Comparison of ENCODE assay signal across 10 cellular contexts in genomic region chr12:70609739-70610491, GRCh38. TPM values are rescaled to one million over a fixed set of nuclear protein-coding genes. Genes with fewer than 3 reads are reported as not detected.
DNase-seq lines count a peak whose midpoint lies in the region; ATAC-seq and TF ChIP-seq lines count a peak whose summit lies in the region.
"Had no signal": no experiment of that assay in that cellular context is flagged by ENCODE, and none has a peak within 500 bp of the region (broad histone marks: within the 10 kb centered on the region; RNA-seq: fewer than 3 reads in every experiment).

No MANE protein-coding gene starts in this region.

- H3K27ac ChIP-seq in aorta (ENCODE audit: low read depth in 1 of 2, low read length in 2 of 2): no peak overlapping the region

- H3K4me1 ChIP-seq in aorta (ENCODE audit: control insufficient read depth in 1 of 2, insufficient read depth in 2 of 2, low read length in 2 of 2): no peaks in the 10 kb centered on the region

- ATAC-seq in activated T-cell treated with anti-CD3 and anti-CD28 coated beads, Interleukin-2, amount 50 U/mL, for 4 hours: peak; percentile 25 to 37
- ATAC-seq in SK-N-SH treated with all-trans-retinoic acid at 6 μM for 48 hours (peak; percentile 87), aorta (ENCODE audit: low FRiP score) (peak; percentile 78)
- ATAC-seq: GM12878 had no signal

- 2% methylated on average over 29 to 63 of the region's 63 CpGs for WGBS in aorta, 2 donors

- peaks cover 2% of the 10 kb centered on the region for H3K4me1 Mint-ChIP-seq in activated T-cell treated with anti-CD3 and anti-CD28 coated beads, Interleukin-2, amount 50 U/mL, for 4 hours (ENCODE audit: low read depth)

- TF ChIP-seq POLR2A in erythroblast (IDR thresholded peaks at IDR 0.05; ENCODE audit: low read length): no peak

- peaks cover 38% of the 10 kb centered on the region for H3K27me3 Mint-ChIP-seq in activated T-cell treated with anti-CD3 and anti-CD28 coated beads, Interleukin-2, amount 50 U/mL, for 4 hours (ENCODE audit: low read depth)

- no peaks in the 10 kb centered on the region for H3K9me3 Mint-ChIP-seq in activated T-cell treated with anti-CD3 and anti-CD28 coated beads, Interleukin-2, amount 50 U/mL, for 4 hours
- H3K9me3 Mint-ChIP-seq: activated naive CD4-positive, alpha-beta T cell treated with anti-CD3 and anti-CD28 coated beads, Interleukin-2, amount 50 U/mL, for 72 hours had no signal

- no peak for DNase-seq in activated T-cell treated with anti-CD3 and anti-CD28 coated beads, Interleukin-2, amount 50 U/mL, for 4 hours
- DNase-seq in activated T-cell treated with anti-CD3 and anti-CD28 coated beads for 4 hours (no peak), erythroblast (lab: John Stamatoyannopoulos, UW) (peak; percentile 33 to 44), mucosa of gallbladder (ENCODE audit: low spot score) (peak; percentile 49), aorta (peak; percentile 66 to 82), NCI-H1694 treated with DMSO at 0.1 percent for 48 hours (lab: John Stamatoyannopoulos, UW) (no peak), globus pallidus (ENCODE audit: low spot score) (no peak)

- H3K9me3 ChIP-seq in aorta (ENCODE audit: control insufficient read depth, low read length): no peaks in the 10 kb centered on the region

- intact Hi-C loops in aorta (cut with DNase I): no loop called here

- H3K27me3 ChIP-seq in aorta (ENCODE audit: control insufficient read depth in 1 of 2, insufficient read depth in 2 of 2, low read length in 1 of 2): no peaks in the 10 kb centered on the region

- H3K36me3 ChIP-seq in aorta (ENCODE audit: control insufficient read depth in 1 of 2, insufficient read depth in 2 of 2, low read length in 1 of 2): no peaks in the 10 kb centered on the region

- H3K36me3 Mint-ChIP-seq in activated T-cell treated with anti-CD3 and anti-CD28 coated beads, Interleukin-2, amount 50 U/mL, for 4 hours (ENCODE audit: insufficient read depth): no peaks in the 10 kb centered on the region

- H3K4me3 ChIP-seq in aorta (ENCODE audit: low read length in 2 of 2): peak overlapping the region; percentile 33 to 37
- H3K4me3 ChIP-seq: GM12878 had no signal

- no peak overlapping the region for H3K4me3 Mint-ChIP-seq in activated T-cell treated with anti-CD3 and anti-CD28 coated beads, Interleukin-2, amount 50 U/mL, for 4 hours

TF ChIP-seq in SK-N-SH treated with all-trans-retinoic acid at 6 μM for 48 hours, 23 proteins besides CTCF, POLR2A, EP300 and RAD21:
- TF ChIP-seq PPARA (CRISPR knock-in tag; IDR thresholded peaks at IDR 0.05; ENCODE audit: borderline replicate concordance) (no peak), ZNF565 (CRISPR knock-in tag; conservative IDR thresholded peaks at IDR 0.05; ENCODE audit: low read depth) (no peak)
- TF ChIP-seq, protein P1, sequence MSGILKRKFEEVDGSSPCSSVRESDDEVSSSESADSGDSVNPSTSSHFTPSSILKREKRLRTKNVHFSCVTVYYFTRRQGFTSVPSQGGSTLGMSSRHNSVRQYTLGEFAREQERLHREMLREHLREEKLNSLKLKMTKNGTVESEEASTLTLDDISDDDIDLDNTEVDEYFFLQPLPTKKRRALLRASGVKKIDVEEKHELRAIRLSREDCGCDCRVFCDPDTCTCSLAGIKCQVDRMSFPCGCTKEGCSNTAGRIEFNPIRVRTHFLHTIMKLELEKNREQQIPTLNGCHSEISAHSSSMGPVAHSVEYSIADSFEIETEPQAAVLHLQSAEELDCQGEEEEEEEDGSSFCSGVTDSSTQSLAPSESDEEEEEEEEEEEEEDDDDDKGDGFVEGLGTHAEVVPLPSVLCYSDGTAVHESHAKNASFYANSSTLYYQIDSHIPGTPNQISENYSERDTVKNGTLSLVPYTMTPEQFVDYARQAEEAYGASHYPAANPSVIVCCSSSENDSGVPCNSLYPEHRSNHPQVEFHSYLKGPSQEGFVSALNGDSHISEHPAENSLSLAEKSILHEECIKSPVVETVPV (CRISPR knock-in tag; IDR thresholded peaks at IDR 0.05): no peak
- TF ChIP-seq, protein P2, sequence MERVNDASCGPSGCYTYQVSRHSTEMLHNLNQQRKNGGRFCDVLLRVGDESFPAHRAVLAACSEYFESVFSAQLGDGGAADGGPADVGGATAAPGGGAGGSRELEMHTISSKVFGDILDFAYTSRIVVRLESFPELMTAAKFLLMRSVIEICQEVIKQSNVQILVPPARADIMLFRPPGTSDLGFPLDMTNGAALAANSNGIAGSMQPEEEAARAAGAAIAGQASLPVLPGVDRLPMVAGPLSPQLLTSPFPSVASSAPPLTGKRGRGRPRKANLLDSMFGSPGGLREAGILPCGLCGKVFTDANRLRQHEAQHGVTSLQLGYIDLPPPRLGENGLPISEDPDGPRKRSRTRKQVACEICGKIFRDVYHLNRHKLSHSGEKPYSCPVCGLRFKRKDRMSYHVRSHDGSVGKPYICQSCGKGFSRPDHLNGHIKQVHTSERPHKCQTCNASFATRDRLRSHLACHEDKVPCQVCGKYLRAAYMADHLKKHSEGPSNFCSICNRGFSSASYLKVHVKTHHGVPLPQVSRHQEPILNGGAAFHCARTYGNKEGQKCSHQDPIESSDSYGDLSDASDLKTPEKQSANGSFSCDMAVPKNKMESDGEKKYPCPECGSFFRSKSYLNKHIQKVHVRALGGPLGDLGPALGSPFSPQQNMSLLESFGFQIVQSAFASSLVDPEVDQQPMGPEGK (CRISPR knock-in tag; IDR thresholded peaks at IDR 0.05; ENCODE audit: borderline replicate concordance): peak; percentile 23; the same call in 1 of the 2 replicates

RNA-seq across cellular contexts. Expression of gene PTPRB, which starts 27.3 kb away (rescaled TPM):
- total RNA-seq in activated T-cell treated with anti-CD3 and anti-CD28 coated beads, Interleukin-2, amount 50 U/mL, for 4 hours: under 1 TPM; 0.05 to 0.11 (median 0.05) TPM
- total RNA-seq in mucosa of gallbladder (26.0 TPM), aorta (10 to 100 TPM; 38.3 to 53.2 TPM)
- polyA plus RNA-seq in aorta: 1 to 10 TPM in 1 of 2 donors, under 1 TPM in 1; 0.25 to 2.0 TPM
- total RNA-seq: activated naive CD4-positive, alpha-beta T cell treated with anti-CD3 and anti-CD28 coated beads, Interleukin-2, amount 50 U/mL, for 72 hours had no signal

Comparison
In these comparisons a context has a peak if more than half of its experiments do, and no peak if none do; other contexts are left out.
1. ATAC-seq: peak in every context shown above with its lines; median percentile 87 in SK-N-SH treated with all-trans-retinoic acid at 6 μM for 48 hours; 78 in aorta; 31 in activated T-cell treated with anti-CD3 and anti-CD28 coated beads, Interleukin-2, amount 50 U/mL, for 4 hours.
2. DNase-seq: peak in erythroblast (2 of 2), mucosa of gallbladder (single experiment) and aorta (2 of 2); none in activated T-cell treated with anti-CD3 and anti-CD28 coated beads, Interleukin-2, amount 50 U/mL, for 4 hours (single experiment), activated T-cell treated with anti-CD3 and anti-CD28 coated beads for 4 hours (single experiment), NCI-H1694 treated with DMSO at 0.1 percent for 48 hours (single experiment) and globus pallidus (single experiment).
3. RNA of gene PTPRB, which starts 27.3 kb away (total RNA-seq): 38.3 to 53.2 TPM in aorta and 26.0 TPM in mucosa of gallbladder (single experiment); 0.05 to 0.11 TPM in activated T-cell treated with anti-CD3 and anti-CD28 coated beads, Interleukin-2, amount 50 U/mL, for 4 hours; every median in the first group is over 10 times any median in the second.